In genomic region chr19:38141108-38141507, GRCh38 we compare ENCODE assay signal across 26 cellular contexts.
"Had no signal": no experiment of that assay in that cellular context is flagged by ENCODE, and none has a peak within 500 bp of the region (broad histone marks: within the 10 kb centered on the region; RNA-seq: fewer than 3 reads in every experiment).

No MANE protein-coding gene starts in this region.

- DNase-seq: colonic mucosa; cortex of kidney; dermis blood vessel endothelial cell; dorsolateral prefrontal cortex; effector CD4-positive, alpha-beta T cell; effector CD8-positive, alpha-beta T cell; effector memory CD4-positive, alpha-beta T cell; effector memory CD8-positive, alpha-beta T cell; endodermal cell; erythroblast; esophagus squamous epithelium; foreskin fibroblast; foreskin keratinocyte; foreskin melanocyte; gastrocnemius medialis; glutamatergic neuron; head of caudate nucleus; heart left ventricle; heart right ventricle had no signal

- H3K4me1 ChIP-seq: colonic mucosa, esophagus muscularis mucosa, foreskin keratinocyte, gastroesophageal sphincter, heart left ventricle, heart right ventricle had no signal

- H3K9me3 Mint-ChIP-seq: dendritic cell treated with granulocyte-macrophage colony-stimulating factor and Interleukin-4, amounts not matched to agents 40 ng/mL and 50 ng/mL, for 4 days; effector memory CD8-positive, alpha-beta T cell; endodermal cell had no signal

- H3K4me3 Mint-ChIP-seq: dendritic cell treated with granulocyte-macrophage colony-stimulating factor and Interleukin-4, amounts not matched to agents 40 ng/mL and 50 ng/mL, for 4 days; effector memory CD8-positive, alpha-beta T cell; endodermal cell had no signal

- H3K9me3 ChIP-seq: colonic mucosa, esophagus muscularis mucosa, esophagus squamous epithelium, gastrocnemius medialis, gastroesophageal sphincter, heart left ventricle, heart right ventricle had no signal

- H3K27ac Mint-ChIP-seq: dendritic cell treated with granulocyte-macrophage colony-stimulating factor and Interleukin-4, amounts not matched to agents 40 ng/mL and 50 ng/mL, for 4 days; effector memory CD8-positive, alpha-beta T cell; endodermal cell had no signal

- H3K27ac ChIP-seq: colonic mucosa, coronary artery, epithelial cell of prostate, esophagus muscularis mucosa, esophagus squamous epithelium, foreskin keratinocyte, gastrocnemius medialis, gastroesophageal sphincter, heart left ventricle, heart right ventricle, hepatocyte had no signal

- H3K4me1 Mint-ChIP-seq: endodermal cell had no signal

- H3K4me3 ChIP-seq: colonic mucosa, coronary artery, dorsolateral prefrontal cortex, esophagus muscularis mucosa, esophagus squamous epithelium, gastrocnemius medialis, gastroesophageal sphincter, heart left ventricle, heart right ventricle, hepatocyte had no signal

- H3K36me3 ChIP-seq: colonic mucosa, gastrocnemius medialis had no signal

- ATAC-seq: effector memory CD8-positive, alpha-beta T cell; esophagus mucosa; foreskin keratinocyte; gastrocnemius medialis; gastroesophageal sphincter; heart left ventricle; heart right ventricle had no signal

- H3K27me3 ChIP-seq: colonic mucosa, dorsolateral prefrontal cortex, esophagus muscularis mucosa, esophagus squamous epithelium, foreskin keratinocyte, gastrocnemius medialis, gastroesophageal sphincter, heart left ventricle, heart right ventricle, hepatocyte had no signal

- H3K27me3 Mint-ChIP-seq: dendritic cell treated with granulocyte-macrophage colony-stimulating factor and Interleukin-4, amounts not matched to agents 40 ng/mL and 50 ng/mL, for 4 days; effector memory CD8-positive, alpha-beta T cell had no signal
